In genomic region chr1:22641247-22641646, GRCh38 we compare ENCODE assay signal across 1 cellular context.
TF ChIP-seq lines count a peak whose summit lies in the region.

No MANE protein-coding gene starts in this region.

TF ChIP-seq in H1, 55 proteins besides CTCF, POLR2A, EP300 and RAD21:
- TF ChIP-seq BRCA1 (IDR thresholded peaks at IDR 0.05; ENCODE audit: low read depth, low read length) (no peak), GABPA (IDR thresholded peaks at IDR 0.05; ENCODE audit: borderline replicate concordance, insufficient read depth, low read length) (no peak), CHD2 (IDR thresholded peaks at IDR 0.05; ENCODE audit: low read length) (no peak), NRF1 (IDR thresholded peaks at IDR 0.05; ENCODE audit: low read depth, low read length) (no peak), CEBPB (IDR thresholded peaks at IDR 0.05; ENCODE audit: low read depth, low read length) (no peak), CHD1 (IDR thresholded peaks at IDR 0.05; ENCODE audit: low read depth, low read length) (no peak)
